Comparison of ENCODE assay signal across 1 cellular context in genomic region chr11:75264356-75264755, GRCh38.
TF ChIP-seq lines count a peak whose summit lies in the region.

No MANE protein-coding gene starts in this region.

TF ChIP-seq in HepG2, 621 proteins besides CTCF, POLR2A, EP300 and RAD21 (continued from another document):
- no peak for TF ChIP-seq STAT6 (CRISPR knock-in tag; IDR thresholded peaks at IDR 0.05; ENCODE audit: borderline replicate concordance)
- no peak for TF ChIP-seq IRX3 (CRISPR knock-in tag; IDR thresholded peaks at IDR 0.05; ENCODE audit: borderline replicate concordance, low read depth)
- TF ChIP-seq SETDB1 (CRISPR knock-in tag; IDR thresholded peaks at IDR 0.05; ENCODE audit: borderline replicate concordance), result no peak
- no peak for TF ChIP-seq NR2F1 (CRISPR knock-in tag; IDR thresholded peaks at IDR 0.05)
- TF ChIP-seq AKAP8 (CRISPR knock-in tag; IDR thresholded peaks at IDR 0.05), result no peak
- TF ChIP-seq KDM2A (CRISPR knock-in tag; IDR thresholded peaks at IDR 0.05; ENCODE audit: borderline replicate concordance, low read depth), result no peak
- no peak for TF ChIP-seq FOXK2 (IDR thresholded peaks at IDR 0.05)
- no peak for TF ChIP-seq ZNF18 (CRISPR knock-in tag; IDR thresholded peaks at IDR 0.05; ENCODE audit: insufficient replicate concordance)
- TF ChIP-seq FOXK1 (CRISPR knock-in tag; IDR thresholded peaks at IDR 0.05; ENCODE audit: borderline replicate concordance, low read depth), result no peak
- TF ChIP-seq ZNF597 (CRISPR knock-in tag; IDR thresholded peaks at IDR 0.05), result no peak
